Comparison of ENCODE assay signal across 18 cellular contexts in the genomic region with DNA sequence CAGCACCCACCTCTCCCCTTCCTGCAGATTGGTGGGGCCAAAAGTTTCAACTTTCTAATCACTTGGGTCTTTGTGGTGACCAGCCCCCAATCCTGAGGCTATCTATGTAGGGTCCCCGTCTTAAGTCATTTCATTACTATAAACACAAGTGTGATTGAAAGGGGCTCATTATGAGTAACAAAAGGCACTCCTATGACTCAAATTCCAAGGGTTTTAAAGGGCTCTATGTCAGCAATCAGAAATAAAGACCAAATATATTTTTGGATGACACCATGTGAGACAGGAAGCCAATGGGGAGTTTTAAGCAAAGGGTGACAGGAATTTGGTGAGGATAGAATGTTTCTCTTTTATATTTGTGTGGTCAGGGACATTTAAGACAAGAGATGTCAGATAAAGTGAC.
DNase-seq lines count a peak whose midpoint lies in the region; ATAC-seq, FAIRE-seq and TF ChIP-seq lines count a peak whose summit lies in the region.
"Had no signal": no experiment of that assay in that cellular context is flagged by ENCODE, and none has a peak within 500 bp of the region (broad histone marks: within the 10 kb centered on the region; RNA-seq: fewer than 3 reads in every experiment).

No MANE protein-coding gene starts in this region.

- no peaks in the 10 kb centered on the region for H3K9me2 ChIP-seq in Loucy (replicated peaks; ENCODE audit: low read depth, low read length)

- H3K27ac Mint-ChIP-seq in activated T-cell treated with anti-CD3 and anti-CD28 coated beads, Interleukin-2, amount 50 U/mL, for 24 hours, result peak overlapping the region; percentile 8

- no peak overlapping the region for H2AFZ ChIP-seq in Loucy (ENCODE audit: low read length)

- no peak overlapping the region for H3K4me3 Mint-ChIP-seq in activated T-cell treated with anti-CD3 and anti-CD28 coated beads, Interleukin-2, amount 50 U/mL, for 24 hours

- H4K20me1 ChIP-seq in Loucy (ENCODE audit: insufficient read depth, low read length, poor library complexity, severe bottlenecking), result peaks cover 16% of the 10 kb centered on the region

- H3K4me3 ChIP-seq in Loucy (ENCODE audit: low read length, poor library complexity, severe bottlenecking), result no peak overlapping the region

- peak; percentile 15 for FAIRE-seq in GM18507 (lab: Jason Lieb, UNC)
- FAIRE-seq: A204.1, H54, RCC 7860 had no signal

- peaks cover 49% of the 10 kb centered on the region for H3K4me1 Mint-ChIP-seq in activated T-cell treated with anti-CD3 and anti-CD28 coated beads, Interleukin-2, amount 50 U/mL, for 24 hours (ENCODE audit: low read depth)

- TF ChIP-seq CTCF in Loucy (conservative IDR thresholded peaks at IDR 0.05; ENCODE audit: low read length), result no peak

- peaks cover 55% of the 10 kb centered on the region for H3K79me2 ChIP-seq in Loucy (ENCODE audit: insufficient read depth, low read length)

- H3K36me3 ChIP-seq in Loucy (ENCODE audit: insufficient read depth, low read length), result no peaks in the 10 kb centered on the region

- peaks cover 2% of the 10 kb centered on the region for H3K36me3 Mint-ChIP-seq in activated T-cell treated with anti-CD3 and anti-CD28 coated beads, Interleukin-2, amount 50 U/mL, for 24 hours (ENCODE audit: low read depth)

- H3K9ac ChIP-seq in Loucy (ENCODE audit: low read depth, low read length, poor library complexity, severe bottlenecking), result no peak overlapping the region

- peak overlapping the region; percentile 3 for H3K4me2 ChIP-seq in Loucy (ENCODE audit: low read depth, low read length, poor library complexity, severe bottlenecking)

- H3K27me3 ChIP-seq in Loucy (ENCODE audit: insufficient read depth, low read length, poor library complexity, severe bottlenecking), result no peaks in the 10 kb centered on the region

- no peak for DNase-seq in activated T-cell treated with anti-CD3 and anti-CD28 coated beads, Interleukin-2, amount 50 U/mL, for 24 hours
- DNase-seq in activated T-cell treated with anti-CD3 and anti-CD28 coated beads, Interleukin-2, amount 50 U/mL, for 48 hours, result no peak
- DNase-seq in GM18507 (ENCODE audit: extremely low spot score, insufficient read length, low read depth), result no peak
- no peak for DNase-seq in stimulated activated naive CD8-positive, alpha-beta T cell treated with anti-CD3 and anti-CD28 coated beads, Interleukin-15, Interleukin-2, amounts not matched to agents 100 U/mL and 50 U/mL, for 24 hours
- no peak for DNase-seq in NCI-H748 treated with DMSO at 0.1 percent for 48 hours (lab: John Stamatoyannopoulos, UW)
- DNase-seq in NK-92 (lab: John Stamatoyannopoulos, UW; ENCODE audit: unreplicated experiment), result no peak
- DNase-seq: C1 segment of cervical spinal cord, DMS153, EL, Karpas-422, NCI-H1105 treated with DMSO at 0.1 percent for 48 hours, NCI-H187, SHP77 treated with DMSO at 0.1 percent for 48 hours had no signal

- H3F3A ChIP-seq in Loucy (ENCODE audit: low read depth), result no peaks in the 10 kb centered on the region

- H3K9me3 Mint-ChIP-seq in activated T-cell treated with anti-CD3 and anti-CD28 coated beads, Interleukin-2, amount 50 U/mL, for 24 hours, result peaks cover 2% of the 10 kb centered on the region

- ATAC-seq in stimulated activated naive CD8-positive, alpha-beta T cell treated with anti-CD3 and anti-CD28 coated beads, Interleukin-15, Interleukin-2, amounts not matched to agents 100 U/mL and 50 U/mL, for 24 hours, result peak; percentile 73
- no peak for ATAC-seq in HG03135 (IDR thresholded peaks at IDR 0.05; ENCODE audit: unreplicated experiment)

- H3K27me3 Mint-ChIP-seq in activated T-cell treated with anti-CD3 and anti-CD28 coated beads, Interleukin-2, amount 50 U/mL, for 24 hours, result no peaks in the 10 kb centered on the region

- no peaks in the 10 kb centered on the region for H3K9me3 ChIP-seq in Loucy (ENCODE audit: insufficient read depth, low read depth, low read length)

- H3K4me1 ChIP-seq in Loucy (ENCODE audit: insufficient read depth, low read length, poor library complexity, severe bottlenecking), result peaks cover 32% of the 10 kb centered on the region
